8 cellular contexts compared by ENCODE assay signal in genomic region chr10:119872610-119872859, GRCh38. TPM values are rescaled to one million over a fixed set of nuclear protein-coding genes. Genes with fewer than 3 reads are reported as not detected.
DNase-seq lines count a peak whose midpoint lies in the region; ATAC-seq and TF ChIP-seq lines count a peak whose summit lies in the region.

A gene with protein sequence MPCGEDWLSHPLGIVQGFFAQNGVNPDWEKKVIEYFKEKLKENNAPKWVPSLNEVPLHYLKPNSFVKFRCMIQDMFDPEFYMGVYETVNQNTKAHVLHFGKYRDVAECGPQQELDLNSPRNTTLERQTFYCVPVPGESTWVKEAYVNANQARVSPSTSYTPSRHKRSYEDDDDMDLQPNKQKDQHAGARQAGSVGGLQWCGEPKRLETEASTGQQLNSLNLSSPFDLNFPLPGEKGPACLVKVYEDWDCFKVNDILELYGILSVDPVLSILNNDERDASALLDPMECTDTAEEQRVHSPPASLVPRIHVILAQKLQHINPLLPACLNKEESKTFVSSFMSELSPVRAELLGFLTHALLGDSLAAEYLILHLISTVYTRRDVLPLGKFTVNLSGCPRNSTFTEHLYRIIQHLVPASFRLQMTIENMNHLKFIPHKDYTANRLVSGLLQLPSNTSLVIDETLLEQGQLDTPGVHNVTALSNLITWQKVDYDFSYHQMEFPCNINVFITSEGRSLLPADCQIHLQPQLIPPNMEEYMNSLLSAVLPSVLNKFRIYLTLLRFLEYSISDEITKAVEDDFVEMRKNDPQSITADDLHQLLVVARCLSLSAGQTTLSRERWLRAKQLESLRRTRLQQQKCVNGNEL (minus strand): TSS chr10:119872843. CDS start chr10:119872584, 259 bp downstream.

- peak within 1 kb of the TSS; percentile 100 for H3K4me2 ChIP-seq in smooth muscle cell

- no peak for DNase-seq in activated naive CD8-positive, alpha-beta T cell treated with anti-CD3 and anti-CD28 coated beads, Interleukin-2, amount 50 U/mL, for 24 hours
- DNase-seq in iPS DF 6.9 (ENCODE audit: low read depth, low spot score) (no peak), smooth muscle cell (lab: John Stamatoyannopoulos, UW; ENCODE audit: unreplicated experiment) (peak; percentile 51), NCI-H2227 treated with DMSO at 0.1 percent for 48 hours (lab: John Stamatoyannopoulos, UW) (no peak), DMS 273 treated with DMSO at 0.1 percent for 48 hours (lab: John Stamatoyannopoulos, UW) (no peak), CD1c-positive myeloid dendritic cell (ENCODE audit: extremely low spot score) (no peak)

- no peaks in the 10 kb centered on the region for H3K27me3 ChIP-seq in iPS DF 6.9 (ENCODE audit: control insufficient read depth, insufficient read depth, low read length)
- no peaks in the 10 kb centered on the region for H3K27me3 ChIP-seq in smooth muscle cell (ENCODE audit: low read depth)

- peaks cover 45% of the 10 kb centered on the region for H4K20me1 ChIP-seq in smooth muscle cell (ENCODE audit: low read depth)

- peak within 1 kb of the TSS; percentile 90 for H3K4me3 ChIP-seq in GM12875 (ENCODE audit: low read depth, low read length)
- H3K4me3 ChIP-seq in iPS DF 6.9 (ENCODE audit: low read length) = peak within 1 kb of the TSS; percentile 95
- H3K4me3 ChIP-seq in smooth muscle cell = peak within 1 kb of the TSS; percentile 70

- no peaks in the 10 kb centered on the region for H3K9me3 Mint-ChIP-seq in activated naive CD8-positive, alpha-beta T cell treated with anti-CD3 and anti-CD28 coated beads, Interleukin-2, amount 50 U/mL, for 24 hours

- no CpG with 5 or more reads among the region's 42 CpGs for WGBS in iPS DF 6.9 (ENCODE audit: insufficient coverage, insufficient read length)
- WGBS in smooth muscle cell (ENCODE audit: low lambda C conversion rate) = under 1% methylated on average over 40 of the region's 42 CpGs

- peaks cover 44% of the 10 kb centered on the region for H3K4me1 Mint-ChIP-seq in activated naive CD8-positive, alpha-beta T cell treated with anti-CD3 and anti-CD28 coated beads, Interleukin-2, amount 50 U/mL, for 24 hours

- peak within 1 kb of the TSS; percentile 91 for H3K27ac Mint-ChIP-seq in activated naive CD8-positive, alpha-beta T cell treated with anti-CD3 and anti-CD28 coated beads, Interleukin-2, amount 50 U/mL, for 24 hours

- H3K27ac ChIP-seq in iPS DF 6.9 (ENCODE audit: low read length) (no peak within 1 kb of the TSS), smooth muscle cell (ENCODE audit: low read depth) (peak within 1 kb of the TSS; percentile 64)

- TF ChIP-seq CTCF in GM12875 (IDR thresholded peaks at IDR 0.05; ENCODE audit: borderline replicate concordance, insufficient read depth, low read depth, low read length) (no peak), smooth muscle cell (IDR thresholded peaks at IDR 0.05; ENCODE audit: borderline replicate concordance, insufficient read depth, poor library complexity, severe bottlenecking) (no peak)

- no peaks in the 10 kb centered on the region for H3K9me3 ChIP-seq in iPS DF 6.9 (ENCODE audit: control insufficient read depth, insufficient read depth, low read length)
- no peaks in the 10 kb centered on the region for H3K9me3 ChIP-seq in smooth muscle cell (replicated peaks; ENCODE audit: low read depth)

- no peaks in the 10 kb centered on the region for H3K27me3 Mint-ChIP-seq in activated naive CD8-positive, alpha-beta T cell treated with anti-CD3 and anti-CD28 coated beads, Interleukin-2, amount 50 U/mL, for 24 hours

- H3K36me3 Mint-ChIP-seq in activated naive CD8-positive, alpha-beta T cell treated with anti-CD3 and anti-CD28 coated beads, Interleukin-2, amount 50 U/mL, for 24 hours (ENCODE audit: low read depth) = peaks cover 17% of the 10 kb centered on the region

- H3F3A ChIP-seq in smooth muscle cell (ENCODE audit: low read depth) = peaks cover 12% of the 10 kb centered on the region

- ATAC-seq in HG02870 (IDR thresholded peaks at IDR 0.05; ENCODE audit: unreplicated experiment) = peak; percentile 7
- ATAC-seq in activated naive CD8-positive, alpha-beta T cell treated with anti-CD3 and anti-CD28 coated beads, Interleukin-2, amount 50 U/mL, for 24 hours = peak; percentile 2

- peak within 1 kb of the TSS; percentile 93 for H3K4me3 Mint-ChIP-seq in activated naive CD8-positive, alpha-beta T cell treated with anti-CD3 and anti-CD28 coated beads, Interleukin-2, amount 50 U/mL, for 24 hours

- no peaks in the 10 kb centered on the region; the same call in 1 of the 2 replicates for H3K4me1 ChIP-seq in iPS DF 6.9 (ENCODE audit: control insufficient read depth, insufficient read depth, low read length)
- peaks cover 16% of the 10 kb centered on the region for H3K4me1 ChIP-seq in smooth muscle cell (ENCODE audit: low read depth)

- H3K79me2 ChIP-seq in smooth muscle cell (ENCODE audit: low read depth) = peaks cover 47% of the 10 kb centered on the region

- peak within 1 kb of the TSS; percentile 74 for H3K9ac ChIP-seq in smooth muscle cell (ENCODE audit: low read depth)

- H2AFZ ChIP-seq in smooth muscle cell (ENCODE audit: low read depth) = peak within 1 kb of the TSS; percentile 94

- no peaks in the 10 kb centered on the region for H3K36me3 ChIP-seq in iPS DF 6.9 (ENCODE audit: control insufficient read depth, insufficient read depth, low read length)
- H3K36me3 ChIP-seq in smooth muscle cell (ENCODE audit: low read depth) = no peaks in the 10 kb centered on the region

RNA-seq across cellular contexts. Expression of the gene that starts here (rescaled TPM):
- 46.2 and 57.4 TPM in 2 replicates for total RNA-seq in smooth muscle cell
- polyA plus RNA-seq in smooth muscle cell = 33.2 and 42.5 TPM in 2 replicates
